8 cellular contexts compared by ENCODE assay signal in genomic region chr6:85015396-85015990, GRCh38.
A peak's percentile ranks its signal among the peaks of the same experiment; 100 is the strongest.
DNase-seq lines count a peak whose midpoint lies in the region; ATAC-seq and TF ChIP-seq lines count a peak whose summit lies in the region.

No MANE protein-coding gene starts in this region.

- H4K20me1 ChIP-seq in Loucy (ENCODE audit: insufficient read depth, low read length, poor library complexity, severe bottlenecking) = no peaks in the 10 kb centered on the region

- no peaks in the 10 kb centered on the region for H3K36me3 Mint-ChIP-seq in CD8-positive, alpha-beta T cell

- H3K27me3 ChIP-seq in Loucy (ENCODE audit: insufficient read depth, low read length, poor library complexity, severe bottlenecking) = no peaks in the 10 kb centered on the region
- no peaks in the 10 kb centered on the region for H3K27me3 ChIP-seq in CD8-positive, alpha-beta T cell (ENCODE audit: insufficient read depth, low read length)

- intact Hi-C loops in CD8-positive, alpha-beta T cell (cut with DNase I, micrococcal nuclease) = no loop called here

- no peaks in the 10 kb centered on the region for H3K4me1 ChIP-seq in Loucy (ENCODE audit: insufficient read depth, low read length, poor library complexity, severe bottlenecking)
- no peaks in the 10 kb centered on the region for H3K4me1 ChIP-seq in CD8-positive, alpha-beta T cell (ENCODE audit: insufficient read depth, low read length)

- H3K27ac Mint-ChIP-seq in CD8-positive, alpha-beta T cell = no peak overlapping the region

- no peaks in the 10 kb centered on the region for H3K36me3 ChIP-seq in Loucy (ENCODE audit: insufficient read depth, low read length)
- H3K36me3 ChIP-seq in CD8-positive, alpha-beta T cell (ENCODE audit: insufficient read depth, low read length) = no peaks in the 10 kb centered on the region

- H3K9me3 Mint-ChIP-seq in CD8-positive, alpha-beta T cell = no peaks in the 10 kb centered on the region

- no peak overlapping the region for H3K9ac ChIP-seq in Loucy (ENCODE audit: low read depth, low read length, poor library complexity, severe bottlenecking)

- peak; percentile 80 for ATAC-seq in GM21825 (IDR thresholded peaks at IDR 0.05; ENCODE audit: unreplicated experiment)
- ATAC-seq in CD8-positive, alpha-beta T cell = no peak

- H3F3A ChIP-seq in Loucy (ENCODE audit: low read depth) = no peaks in the 10 kb centered on the region

- H3K27ac ChIP-seq in CD8-positive, alpha-beta T cell (ENCODE audit: low read depth, low read length) = no peak overlapping the region

- TF ChIP-seq CTCF in GM12865 (IDR thresholded peaks at IDR 0.05; ENCODE audit: insufficient read depth, low read depth, low read length, missing control alignments) (peak; percentile 53), Loucy (conservative IDR thresholded peaks at IDR 0.05; ENCODE audit: low read length) (peak; percentile 51)
- TF ChIP-seq CTCF in CD8-positive, alpha-beta T cell (IDR thresholded peaks at IDR 0.05) = no peak

- no peak overlapping the region for H2AFZ ChIP-seq in Loucy (ENCODE audit: low read length)

- no peaks in the 10 kb centered on the region for H3K9me3 ChIP-seq in Loucy (ENCODE audit: insufficient read depth, low read depth, low read length)
- H3K9me3 ChIP-seq in CD8-positive, alpha-beta T cell (ENCODE audit: low read length) = no peaks in the 10 kb centered on the region

- no peaks in the 10 kb centered on the region for H3K9me2 ChIP-seq in Loucy (replicated peaks; ENCODE audit: low read depth, low read length)

- H3K4me1 Mint-ChIP-seq in CD8-positive, alpha-beta T cell (ENCODE audit: low read depth) = no peaks in the 10 kb centered on the region

- H3K4me3 ChIP-seq in GM12865 (ENCODE audit: low read depth, low read length) = no peak overlapping the region
- no peak overlapping the region for H3K4me3 ChIP-seq in Loucy (ENCODE audit: low read length, poor library complexity, severe bottlenecking)
- no peak overlapping the region for H3K4me3 ChIP-seq in CD8-positive, alpha-beta T cell (ENCODE audit: low read depth, low read length)

- POLR2A ChIA-PET in CD8-positive, alpha-beta T cell (lab: Charles Lee) = no interaction called here

- CTCF ChIA-PET in CD8-positive, alpha-beta T cell (lab: Charles Lee) = no interaction called here

- H3K4me3 Mint-ChIP-seq in CD8-positive, alpha-beta T cell = no peak overlapping the region

- no peaks in the 10 kb centered on the region for H3K79me2 ChIP-seq in Loucy (ENCODE audit: insufficient read depth, low read length)

- H3K4me2 ChIP-seq in Loucy (ENCODE audit: low read depth, low read length, poor library complexity, severe bottlenecking) = no peak overlapping the region

- H3K27me3 Mint-ChIP-seq in CD8-positive, alpha-beta T cell (ENCODE audit: low read depth) = peaks cover 6% of the 10 kb centered on the region

- DNase-seq in GM12865 (ENCODE audit: low read depth) (peak; percentile 45), astrocyte of the hippocampus (ENCODE audit: low read depth, low spot score) (peak; percentile 80), islet precursor cell (peak; percentile 82), ureter (ENCODE audit: low spot score) (peak; percentile 74)
- DNase-seq in CD8-positive, alpha-beta T cell = no peak
- DNase-seq in activated naive CD4-positive, alpha-beta T cell treated with Interleukin-2 at 50 U/mL for 16 hours = no peak

Comparison
In these comparisons a context has a peak if more than half of its experiments do, and no peak if none do; other contexts are left out.
1. DNase-seq: peak in GM12865 (single experiment), astrocyte of the hippocampus (single experiment), islet precursor cell (single experiment) and ureter (single experiment); none in CD8-positive, alpha-beta T cell (0 of 7) and activated naive CD4-positive, alpha-beta T cell treated with Interleukin-2 at 50 U/mL for 16 hours (single experiment).